Comparison of ENCODE assay signal across 29 cellular contexts in genomic region chr4:180205276-180205675, GRCh38.
"Had no signal": no experiment of that assay in that cellular context is flagged by ENCODE, and none has a peak within 500 bp of the region (broad histone marks: within the 10 kb centered on the region; RNA-seq: fewer than 3 reads in every experiment).

No MANE protein-coding gene starts in this region.

- H3K4me1 ChIP-seq: ascending aorta, body of pancreas, breast epithelium had no signal

- H3K4me3 ChIP-seq: adrenal gland, ascending aorta, body of pancreas, breast epithelium, cardiac muscle cell had no signal

- DNase-seq: activated effector memory CD4-positive, alpha-beta T cell treated with anti-CD3 and anti-CD28 coated beads, Interleukin-2, amount 50 U/mL, for 16 hours; activated effector memory CD4-positive, alpha-beta T cell treated with Interleukin-2 at 50 U/mL for 16 hours; activated gamma-delta T cell; activated gamma-delta T cell treated with Interleukin-2 at 50 U/mL for 16 hours; activated naive CD4-positive, alpha-beta T cell; activated naive CD4-positive, alpha-beta T cell treated with anti-CD3 and anti-CD28 coated beads for 36 hours; activated naive CD4-positive, alpha-beta T cell treated with anti-CD3 and anti-CD28 coated beads, Interleukin-2, amount 10 ng/mL, durations not matched to agents 7 days and 5 days; activated naive CD4-positive, alpha-beta T cell treated with anti-CD3 and anti-CD28 coated beads, Interleukin-2, amount 50 U/mL, for 16 hours; activated naive CD4-positive, alpha-beta T cell treated with Interleukin-2 at 50 U/mL for 16 hours; activated naive CD8-positive, alpha-beta T cell treated with anti-CD3 and anti-CD28 coated beads for 36 hours; activated naive CD8-positive, alpha-beta T cell treated with anti-CD3 and anti-CD28 coated beads, Interleukin-2, amount 10 ng/mL, durations not matched to agents 7 days and 5 days; activated naive CD8-positive, alpha-beta T cell treated with anti-CD3 and anti-CD28 coated beads, Interleukin-2, amount 50 U/mL, for 24 hours; activated T-cell treated with anti-CD3 and anti-CD28 coated beads, Interleukin-2, amount 50 U/mL, for 24 hours; activated T-cell treated with anti-CD3 and anti-CD28 coated beads, Interleukin-2, amount 50 U/mL, for 4 hours; activated T-cell treated with anti-CD3 and anti-CD28 coated beads, Interleukin-2, amount 50 U/mL, for 48 hours; activated T-cell treated with anti-CD3 and anti-CD28 coated beads, Interleukin-2, amount 50 U/mL, for 72 hours; adrenal gland; amniotic stem cell; amygdala; anterior cingulate cortex; aorta; body of pancreas; brain microvascular endothelial cell; caudate nucleus; central memory CD4-positive, alpha-beta T cell; cerebellar nuclear complex had no signal

- H3K27me3 ChIP-seq: adrenal gland, ascending aorta, body of pancreas, brain microvascular endothelial cell, breast epithelium, cardiac muscle cell had no signal

- H3K36me3 ChIP-seq: adrenal gland, ascending aorta, brain microvascular endothelial cell, breast epithelium, cardiac muscle cell had no signal

- H3K9me3 ChIP-seq: adrenal gland, ascending aorta, body of pancreas, breast epithelium had no signal
